Comparison of ENCODE assay signal across 8 cellular contexts in genomic region chr4:186726440-186727148, GRCh38. TPM values are rescaled to one million over a fixed set of nuclear protein-coding genes. Genes with fewer than 3 reads are reported as not detected.
DNase-seq lines count a peak whose midpoint lies in the region; TF ChIP-seq lines count a peak whose summit lies in the region.

No MANE protein-coding gene starts in this region.

- CTCF ChIA-PET in Caco-2 (lab: Charles Lee), result interaction anchor here (1.5 kb wide), 1 partner anchor 13 kb away, joined by 3 read pairs; no protein-coding TSS in a partner anchor

- in situ Hi-C loops in KBM-7 (cut with MboI; ENCODE audit: low pct_unique_long_range_greater_than_20kb, low sequenced_read_pairs), result no loop called here

- POLR2A ChIA-PET in Caco-2 (lab: Charles Lee), result interaction anchor here (1.4 kb wide), 1 partner anchor 39 kb away, joined by 3 read pairs; no protein-coding TSS in a partner anchor

- H3K27me3 Mint-ChIP-seq in Caco-2 (ENCODE audit: insufficient read depth, unreplicated experiment) (no peaks in the 10 kb centered on the region), glutamatergic neuron (ENCODE audit: unreplicated experiment) (peaks cover 24% of the 10 kb centered on the region), osteocyte (ENCODE audit: unreplicated experiment) (no peaks in the 10 kb centered on the region)
- peaks cover 46% of the 10 kb centered on the region for H3K27me3 Mint-ChIP-seq in activated T-helper 1 cell treated with anti-CD3 and anti-CD28 coated beads, Interleukin-12 subunit alpha, Interleukin-12 subunit beta, Interleukin-2, Interleukin-4 antibody, amounts not matched to agents 30 ng/mL and 10 ng/mL and 1 ng/mL, durations not matched to agents 14 hours and 24 hours and 36 hours (ENCODE audit: insufficient read depth)

- H3K4me3 Mint-ChIP-seq in Caco-2 (ENCODE audit: unreplicated experiment) (peak overlapping the region; percentile 92), glutamatergic neuron (ENCODE audit: unreplicated experiment) (peak overlapping the region; percentile 94), osteocyte (ENCODE audit: unreplicated experiment) (peak overlapping the region; percentile 96)
- no peak overlapping the region for H3K4me3 Mint-ChIP-seq in activated T-helper 1 cell treated with anti-CD3 and anti-CD28 coated beads, Interleukin-12 subunit alpha, Interleukin-12 subunit beta, Interleukin-2, Interleukin-4 antibody, amounts not matched to agents 30 ng/mL and 10 ng/mL and 1 ng/mL, durations not matched to agents 14 hours and 24 hours and 36 hours

- H3K9me3 Mint-ChIP-seq in Caco-2 (ENCODE audit: unreplicated experiment) (no peaks in the 10 kb centered on the region), glutamatergic neuron (ENCODE audit: unreplicated experiment) (peaks cover 14% of the 10 kb centered on the region), osteocyte (ENCODE audit: unreplicated experiment) (no peaks in the 10 kb centered on the region)
- H3K9me3 Mint-ChIP-seq in activated T-helper 1 cell treated with anti-CD3 and anti-CD28 coated beads, Interleukin-12 subunit alpha, Interleukin-12 subunit beta, Interleukin-2, Interleukin-4 antibody, amounts not matched to agents 30 ng/mL and 10 ng/mL and 1 ng/mL, durations not matched to agents 14 hours and 24 hours and 36 hours, result no peaks in the 10 kb centered on the region

- no TSS peak for BruUV-seq in Caco-2 (replicated peaks; lab: Mats Ljungman, UMichigan)

- peak overlapping the region; percentile 83 for H3K4me3 ChIP-seq in Caco-2 (ENCODE audit: low read depth, low read length)

- intact Hi-C loops in Caco-2 (cut with micrococcal nuclease; ENCODE audit: unreplicated experiment), result loop anchor here (1.0 to 10.0 kb wide), 8 partner anchors 41 to 1647 kb away; no protein-coding TSS in a partner anchor
- intact Hi-C loops in activated T-helper 1 cell treated with anti-CD3 and anti-CD28 coated beads, Interleukin-12 subunit alpha, Interleukin-12 subunit beta, Interleukin-2, Interleukin-4 antibody, amounts not matched to agents 30 ng/mL and 10 ng/mL and 1 ng/mL, durations not matched to agents 14 hours and 24 hours and 36 hours (cut with micrococcal nuclease), result loop anchor here (10.0 kb wide), 1 partner anchor 1702 kb away; no protein-coding TSS in a partner anchor

- H3K4me1 Mint-ChIP-seq in Caco-2 (ENCODE audit: low read depth, unreplicated experiment) (peaks cover 9% of the 10 kb centered on the region), glutamatergic neuron (ENCODE audit: low read depth, unreplicated experiment) (peaks cover 8% of the 10 kb centered on the region), osteocyte (ENCODE audit: unreplicated experiment) (peaks cover 40% of the 10 kb centered on the region)
- H3K4me1 Mint-ChIP-seq in activated T-helper 1 cell treated with anti-CD3 and anti-CD28 coated beads, Interleukin-12 subunit alpha, Interleukin-12 subunit beta, Interleukin-2, Interleukin-4 antibody, amounts not matched to agents 30 ng/mL and 10 ng/mL and 1 ng/mL, durations not matched to agents 14 hours and 24 hours and 36 hours (ENCODE audit: low read depth), result no peaks in the 10 kb centered on the region

- no peaks in the 10 kb centered on the region for H3K36me3 ChIP-seq in Caco-2 (ENCODE audit: control insufficient read depth, insufficient read depth, low read length)

- H3K4me1 ChIP-seq in Caco-2, result peaks cover 6% of the 10 kb centered on the region; the same call in 1 of the 2 replicates

- DNase-seq in Caco-2 (peak; percentile 72 to 88), KBM-7 (peak; percentile 80), glutamatergic neuron (peak; percentile 74), osteocyte (ENCODE audit: extremely low spot score, unreplicated experiment) (peak; percentile 94), superior temporal gyrus (ENCODE audit: extremely low spot score) (no peak)
- no peak for DNase-seq in activated T-helper 1 cell treated with anti-CD3 and anti-CD28 coated beads, Interleukin-12 subunit alpha, Interleukin-12 subunit beta, Interleukin-2, Interleukin-4 antibody, amounts not matched to agents 30 ng/mL and 10 ng/mL and 1 ng/mL, durations not matched to agents 14 hours and 24 hours and 36 hours (ENCODE audit: low spot score)
- no peak for DNase-seq in activated CD8-positive, alpha-beta memory T cell treated with anti-CD3 and anti-CD28 coated beads, Interleukin-2, amount 50 U/mL, for 48 hours
- no peak for DNase-seq in activated CD4-positive, alpha-beta T cell treated with anti-CD3 and anti-CD28 coated beads, Interleukin-2, amount 50 U/mL, for 48 hours

- H3K27ac Mint-ChIP-seq in Caco-2 (ENCODE audit: unreplicated experiment), result peak overlapping the region; percentile 66
- peak overlapping the region; percentile 73 for H3K27ac Mint-ChIP-seq in activated T-helper 1 cell treated with anti-CD3 and anti-CD28 coated beads, Interleukin-12 subunit alpha, Interleukin-12 subunit beta, Interleukin-2, Interleukin-4 antibody, amounts not matched to agents 30 ng/mL and 10 ng/mL and 1 ng/mL, durations not matched to agents 14 hours and 24 hours and 36 hours
- peak overlapping the region; percentile 55 for H3K27ac Mint-ChIP-seq in glutamatergic neuron (ENCODE audit: unreplicated experiment)
- peak overlapping the region; percentile 97 for H3K27ac Mint-ChIP-seq in osteocyte (ENCODE audit: unreplicated experiment)

- no peaks in the 10 kb centered on the region for H3K27me3 ChIP-seq in Caco-2 (replicated peaks; ENCODE audit: control insufficient read depth, insufficient read depth, low read length)

- TF ChIP-seq CTCF in Caco-2 (IDR thresholded peaks at IDR 0.05; ENCODE audit: insufficient read depth in 1 of 2, low read depth in 1 of 2, low read length in 1 of 2, severe bottlenecking in 1 of 2, unreplicated experiment in 1 of 2) (no peak), glutamatergic neuron (IDR thresholded peaks at IDR 0.05; ENCODE audit: partially characterized antibody, unreplicated experiment) (no peak), osteocyte (IDR thresholded peaks at IDR 0.05) (peak; percentile 36)

- H3K36me3 Mint-ChIP-seq in Caco-2 (ENCODE audit: insufficient read depth, unreplicated experiment), result peaks cover 23% of the 10 kb centered on the region
- no peaks in the 10 kb centered on the region for H3K36me3 Mint-ChIP-seq in activated T-helper 1 cell treated with anti-CD3 and anti-CD28 coated beads, Interleukin-12 subunit alpha, Interleukin-12 subunit beta, Interleukin-2, Interleukin-4 antibody, amounts not matched to agents 30 ng/mL and 10 ng/mL and 1 ng/mL, durations not matched to agents 14 hours and 24 hours and 36 hours (ENCODE audit: low read depth)
- H3K36me3 Mint-ChIP-seq in glutamatergic neuron (ENCODE audit: unreplicated experiment), result no peaks in the 10 kb centered on the region
- H3K36me3 Mint-ChIP-seq in osteocyte (ENCODE audit: unreplicated experiment), result no peaks in the 10 kb centered on the region

- no peaks in the 10 kb centered on the region for H3K9me3 ChIP-seq in Caco-2

RNA-seq across cellular contexts. Expression of gene FAT1, which starts 2.9 kb away (rescaled TPM):
- total RNA-seq in Caco-2 (2022) (135 and 141 TPM in 2 replicates), glutamatergic neuron (ENCODE audit: unreplicated experiment) (34.3 TPM), osteocyte (395 and 408 TPM in 2 replicates)
- 0.03 and 0.15 TPM in 2 replicates for total RNA-seq in activated T-helper 1 cell treated with anti-CD3 and anti-CD28 coated beads, Interleukin-12 subunit alpha, Interleukin-12 subunit beta, Interleukin-2, Interleukin-4 antibody, amounts not matched to agents 30 ng/mL and 10 ng/mL and 1 ng/mL, durations not matched to agents 14 hours and 24 hours and 36 hours

Comparison
In these comparisons a context has a peak if more than half of its experiments do, and no peak if none do; other contexts are left out.
1. DNase-seq: peak in Caco-2 (2 of 2), KBM-7 (single experiment), glutamatergic neuron (single experiment) and osteocyte (single experiment); none in activated T-helper 1 cell treated with anti-CD3 and anti-CD28 coated beads, Interleukin-12 subunit alpha, Interleukin-12 subunit beta, Interleukin-2, Interleukin-4 antibody, amounts not matched to agents 30 ng/mL and 10 ng/mL and 1 ng/mL, durations not matched to agents 14 hours and 24 hours and 36 hours (single experiment), superior temporal gyrus (single experiment), activated CD8-positive, alpha-beta memory T cell treated with anti-CD3 and anti-CD28 coated beads, Interleukin-2, amount 50 U/mL, for 48 hours (single experiment) and activated CD4-positive, alpha-beta T cell treated with anti-CD3 and anti-CD28 coated beads, Interleukin-2, amount 50 U/mL, for 48 hours (0 of 2).
2. RNA of gene FAT1, which starts 2.9 kb away (total RNA-seq): 395 to 408 TPM in osteocyte, 135 to 141 TPM in Caco-2 and 34.3 TPM in glutamatergic neuron (single experiment); 0.03 to 0.15 TPM in activated T-helper 1 cell treated with anti-CD3 and anti-CD28 coated beads, Interleukin-12 subunit alpha, Interleukin-12 subunit beta, Interleukin-2, Interleukin-4 antibody, amounts not matched to agents 30 ng/mL and 10 ng/mL and 1 ng/mL, durations not matched to agents 14 hours and 24 hours and 36 hours; every median in the first group is over 10 times any median in the second.
3. Peak in every context shown above with its lines, with median percentiles within 50 percentile points of each other: H3K27ac Mint-ChIP-seq.